ENCODE assay signal across 31 cellular contexts in genomic region chr11:11746454-11746853, GRCh38.
"Had no signal": no experiment of that assay in that cellular context is flagged by ENCODE, and none has a peak within 500 bp of the region (broad histone marks: within the 10 kb centered on the region; RNA-seq: fewer than 3 reads in every experiment).

No MANE protein-coding gene starts in this region.

- H3K4me1 ChIP-seq: esophagus muscularis mucosa, gastrocnemius medialis, heart left ventricle had no signal

- H3K27ac ChIP-seq: brain microvascular endothelial cell, esophagus muscularis mucosa, foreskin keratinocyte, gastrocnemius medialis, heart left ventricle, WERI-Rb-1 had no signal

- DNase-seq: activated B cell treated with CpG ODN at 0.5 μM for 24 hours; activated CD4-positive, alpha-beta T cell treated with anti-CD3 and anti-CD28 coated beads for 48 hours; activated CD4-positive, alpha-beta T cell treated with anti-CD3 and anti-CD28 coated beads, Interleukin-2, amount 50 U/mL, for 1 hour; activated CD4-positive, alpha-beta T cell treated with anti-CD3 and anti-CD28 coated beads, Interleukin-2, amount 50 U/mL, for 48 hours; activated CD8-positive, alpha-beta memory T cell treated with anti-CD3 and anti-CD28 coated beads for 24 hours; activated CD8-positive, alpha-beta T cell treated with anti-CD3 and anti-CD28 coated beads for 36 hours; activated effector memory CD4-positive, alpha-beta T cell treated with Interleukin-2 at 50 U/mL for 16 hours; activated gamma-delta T cell treated with Interleukin-2 at 50 U/mL for 16 hours; activated naive CD4-positive, alpha-beta T cell treated with anti-CD3 and anti-CD28 coated beads, Interleukin-2, amount 50 U/mL, for 16 hours; activated naive CD4-positive, alpha-beta T cell treated with Interleukin-2 at 50 U/mL for 16 hours; activated T-cell treated with anti-CD3 and anti-CD28 coated beads, Interleukin-2, amount 50 U/mL, for 4 hours; amniotic stem cell; anterior cingulate cortex; brain microvascular endothelial cell; cortex of kidney; dermis blood vessel endothelial cell; effector CD4-positive, alpha-beta T cell; foreskin keratinocyte; gastrocnemius medialis; glutamatergic neuron; heart left ventricle; T-helper 1 cell; T-helper 17 cell; T1000; WERI-Rb-1 had no signal

- FAIRE-seq: astrocyte, bronchial epithelial cell, colon had no signal

- H3K27me3 ChIP-seq: brain microvascular endothelial cell, esophagus muscularis mucosa, foreskin keratinocyte, gastrocnemius medialis, heart left ventricle had no signal

- ATAC-seq: activated CD4-positive, CD25-positive, alpha-beta regulatory T cell treated with anti-CD3 and anti-CD28 coated beads, Interleukin-2, amount 50 U/mL, for 24 hours; activated CD8-positive, alpha-beta T cell treated with anti-CD3 and anti-CD28 coated beads for 36 hours; activated T-cell treated with anti-CD3 and anti-CD28 coated beads, Interleukin-2, amount 50 U/mL, for 4 hours; activated T-helper 17 cell treated with anti-CD3 and anti-CD28 coated beads, Interleukin-2, amount 50 U/mL, for 72 hours; foreskin keratinocyte; gastrocnemius medialis; heart left ventricle; T-helper 17 cell had no signal

- H3K4me3 ChIP-seq: esophagus muscularis mucosa, gastrocnemius medialis, heart left ventricle had no signal

- H3K36me3 ChIP-seq: brain microvascular endothelial cell, esophagus muscularis mucosa, gastrocnemius medialis, heart left ventricle, WERI-Rb-1 had no signal

- H3K9me3 ChIP-seq: esophagus muscularis mucosa, gastrocnemius medialis, heart left ventricle had no signal
